10 cellular contexts compared by ENCODE assay signal in the genomic region with DNA sequence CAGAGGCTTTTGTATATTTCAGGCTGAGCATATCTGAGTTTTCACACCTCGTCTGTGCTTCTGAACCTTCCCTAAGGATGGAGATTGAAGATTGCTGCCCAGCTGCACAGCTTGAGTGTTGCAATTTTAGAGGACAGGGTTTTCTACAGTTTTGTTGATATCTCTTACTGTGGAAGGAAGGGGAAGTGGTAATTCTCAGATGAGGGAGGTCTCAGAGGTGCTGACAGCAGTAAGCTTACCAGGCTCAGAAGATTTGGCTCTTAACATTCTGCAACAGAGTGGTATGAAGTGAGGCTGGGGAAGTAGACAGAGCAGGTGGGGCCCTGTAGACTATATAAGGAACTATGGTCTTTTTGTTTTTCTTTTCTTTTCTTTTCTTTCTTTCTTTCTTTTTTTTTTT. TPM values are rescaled to one million over a fixed set of nuclear protein-coding genes. Genes with fewer than 3 reads are reported as not detected.
DNase-seq lines count a peak whose midpoint lies in the region; ATAC-seq and TF ChIP-seq lines count a peak whose summit lies in the region.
"Had no signal": no experiment of that assay in that cellular context is flagged by ENCODE, and none has a peak within 500 bp of the region (broad histone marks: within the 10 kb centered on the region; RNA-seq: fewer than 3 reads in every experiment).

No MANE protein-coding gene starts in this region.

- peaks cover 57% of the 10 kb centered on the region for H3K4me1 ChIP-seq in CD8-positive, alpha-beta T cell (ENCODE audit: insufficient read depth, low read length)
- no peaks in the 10 kb centered on the region for H3K4me1 ChIP-seq in mesenchymal stem cell (ENCODE audit: control insufficient read depth, insufficient read depth, low read depth, low read length)
- H3K4me1 ChIP-seq in testis: peaks cover 24% of the 10 kb centered on the region

- H3K18ac ChIP-seq in mesenchymal stem cell (ENCODE audit: low read depth in 1 of 2, low read length in 2 of 2): no peak overlapping the region

- no peak for TF ChIP-seq POLR2A in testis (IDR thresholded peaks at IDR 0.05)

- intact Hi-C loops in CD8-positive, alpha-beta T cell (cut with DNase I, micrococcal nuclease): loop anchor here in 1 of 2 experiments (10.0 kb wide), 1 partner anchor 194 kb away; the partner anchor contains the start of gene ZKSCAN2
- intact Hi-C loops in left ventricle myocardium superior (cut with micrococcal nuclease): loop anchor here (10.0 kb wide), 1 partner anchor 54 kb away; the partner anchor contains the start of gene LCMT1
- intact Hi-C loops in testis (cut with DNase I; ENCODE audit: low total_unique reads): loop anchor here (10.0 kb wide), 2 partner anchors 54 to 164 kb away; partner anchors contain the start of gene LCMT1

- peak in 5 of 7 experiments; percentile 17 to 68 (median 33) for DNase-seq in CD8-positive, alpha-beta T cell
- DNase-seq in T-cell (peak in 30 of 34 experiments; percentile 8 to 66 (median 33)), left ventricle myocardium superior (no peak), mesenchymal stem cell (no peak), GOT3 (lab: John Stamatoyannopoulos, UW) (no peak), testis (no peak)
- DNase-seq: dorsolateral prefrontal cortex, NCI-H345 had no signal

- 58% methylated on average over 1 of the region's 1 CpG for WGBS in mesenchymal stem cell
- WGBS in testis, 2 donors: 22 to 41% methylated on average over 1 of the region's 1 CpG

- H2BK120ac ChIP-seq in mesenchymal stem cell (ENCODE audit: low read depth, low read length): no peak overlapping the region

- POLR2A ChIA-PET in CD8-positive, alpha-beta T cell (lab: Charles Lee): interaction anchor here (0.7 to 3.6 kb wide), 11 partner anchors 9 to 165 kb away, joined by 3 to 30 read pairs (median 9); partner anchors contain the start of genes ARHGAP17 and LCMT1
- POLR2A ChIA-PET in T-cell (lab: Charles Lee): interaction anchor here (1.0 to 1.8 kb wide), 2 partner anchors 12 to 48 kb away, joined by 3 read pairs; no protein-coding TSS in a partner anchor

- peak overlapping the region; percentile 77 for H3K4me3 Mint-ChIP-seq in CD8-positive, alpha-beta T cell
- peak overlapping the region; percentile 55 to 77 (median 70) for H3K4me3 Mint-ChIP-seq in T-cell

- no peaks in the 10 kb centered on the region for H3K9me3 Mint-ChIP-seq in CD8-positive, alpha-beta T cell
- no peaks in the 10 kb centered on the region for H3K9me3 Mint-ChIP-seq in T-cell

- H3K27ac ChIP-seq in CD8-positive, alpha-beta T cell (ENCODE audit: low read depth, low read length): peak overlapping the region; percentile 34
- H3K27ac ChIP-seq in mesenchymal stem cell (ENCODE audit: low read length, poor library complexity, severe bottlenecking) (no peak overlapping the region), testis (no peak overlapping the region)

- no peaks in the 10 kb centered on the region for H3K27me3 Mint-ChIP-seq in CD8-positive, alpha-beta T cell (ENCODE audit: low read depth)
- H3K27me3 Mint-ChIP-seq in T-cell: no peaks in the 10 kb centered on the region

- peak overlapping the region; percentile 18 for H3K4me3 ChIP-seq in CD8-positive, alpha-beta T cell (ENCODE audit: low read depth, low read length)
- no peak overlapping the region for H3K4me3 ChIP-seq in mesenchymal stem cell (ENCODE audit: insufficient read depth in 1 of 2, low read depth in 1 of 2, low read length in 2 of 2)
- H3K4me3 ChIP-seq in testis: no peak overlapping the region
- H3K4me3 ChIP-seq: dorsolateral prefrontal cortex had no signal

- H2AFZ ChIP-seq in mesenchymal stem cell (ENCODE audit: low read depth, low read length): no peak overlapping the region

- H4K8ac ChIP-seq in mesenchymal stem cell (ENCODE audit: low read length): no peak overlapping the region

- no peak overlapping the region for H3K23ac ChIP-seq in mesenchymal stem cell (ENCODE audit: low read length in 2 of 2)

- no peak overlapping the region for H3K14ac ChIP-seq in mesenchymal stem cell (ENCODE audit: low read length in 2 of 2)

- peak overlapping the region; percentile 94 for H3K27ac Mint-ChIP-seq in CD8-positive, alpha-beta T cell
- H3K27ac Mint-ChIP-seq in T-cell: peak overlapping the region; percentile 98 to 99

- peaks cover 66% of the 10 kb centered on the region for H3K4me1 Mint-ChIP-seq in CD8-positive, alpha-beta T cell (ENCODE audit: low read depth)
- H3K4me1 Mint-ChIP-seq in T-cell: peaks cover 61 to 63% (median 62%) of the 10 kb centered on the region in 3 donors

- no peak overlapping the region for H2BK15ac ChIP-seq in mesenchymal stem cell (ENCODE audit: low read depth, poor library complexity, severe bottlenecking)

- no peaks in the 10 kb centered on the region for H3K9me3 ChIP-seq in CD8-positive, alpha-beta T cell (ENCODE audit: low read length)
- H3K9me3 ChIP-seq in mesenchymal stem cell (ENCODE audit: control insufficient read depth, low read length) (no peaks in the 10 kb centered on the region), testis (no peaks in the 10 kb centered on the region)

- H3K27me3 ChIP-seq in CD8-positive, alpha-beta T cell (ENCODE audit: insufficient read depth, low read length): no peaks in the 10 kb centered on the region
- H3K27me3 ChIP-seq in mesenchymal stem cell (ENCODE audit: control insufficient read depth in 1 of 2, insufficient read depth in 1 of 2, low read length in 2 of 2) (no peaks in the 10 kb centered on the region), testis (no peaks in the 10 kb centered on the region)
- H3K27me3 ChIP-seq: dorsolateral prefrontal cortex had no signal

- no peak overlapping the region for H3K9ac ChIP-seq in mesenchymal stem cell (ENCODE audit: low read length)

- TF ChIP-seq CTCF in CD8-positive, alpha-beta T cell (IDR thresholded peaks at IDR 0.05): no peak
- TF ChIP-seq CTCF in testis (IDR thresholded peaks at IDR 0.05): no peak

- no peak overlapping the region for H2BK12ac ChIP-seq in mesenchymal stem cell (ENCODE audit: low read length in 2 of 2)

- H3K79me1 ChIP-seq in mesenchymal stem cell (replicated peaks; ENCODE audit: low read length, poor library complexity, severe bottlenecking): no peaks in the 10 kb centered on the region

- H2BK5ac ChIP-seq in mesenchymal stem cell (ENCODE audit: low read depth, low read length, poor library complexity, severe bottlenecking): no peak overlapping the region

- H2AK5ac ChIP-seq in mesenchymal stem cell (ENCODE audit: low read length, severe bottlenecking): no peak overlapping the region

- no peak overlapping the region for H3K4ac ChIP-seq in mesenchymal stem cell (ENCODE audit: low read depth in 1 of 2, low read length in 2 of 2)

- peak; percentile 99 for ATAC-seq in CD8-positive, alpha-beta T cell
- ATAC-seq in HG02885 (IDR thresholded peaks at IDR 0.05; ENCODE audit: poor library complexity, unreplicated experiment) (peak; percentile 57), T-cell (replicated peaks in 1 of 4) (peak; percentile 99 to 100 (median 100)), left ventricle myocardium superior (peak; percentile 73), GM18870 (IDR thresholded peaks at IDR 0.05; ENCODE audit: unreplicated experiment) (no peak)

- H3K4me2 ChIP-seq in mesenchymal stem cell (ENCODE audit: low read length, poor library complexity, severe bottlenecking): no peak overlapping the region

- H3K36me3 ChIP-seq in CD8-positive, alpha-beta T cell (ENCODE audit: insufficient read depth, low read length): no peaks in the 10 kb centered on the region
- H3K36me3 ChIP-seq in mesenchymal stem cell (ENCODE audit: control insufficient read depth in 1 of 2, insufficient read depth in 2 of 2, low read depth in 1 of 2, low read length in 2 of 2) (no peaks in the 10 kb centered on the region), testis (ENCODE audit: low read depth, missing control alignments) (no peaks in the 10 kb centered on the region)

- H4K91ac ChIP-seq in mesenchymal stem cell (ENCODE audit: low read length): no peak overlapping the region

- H3K36me3 Mint-ChIP-seq in CD8-positive, alpha-beta T cell: no peaks in the 10 kb centered on the region
- no peaks in the 10 kb centered on the region for H3K36me3 Mint-ChIP-seq in T-cell

- CTCF ChIA-PET in CD8-positive, alpha-beta T cell (lab: Charles Lee): interaction anchor here (1.2 to 5.4 kb wide), 8 partner anchors 9 to 165 kb away, joined by 3 to 62 read pairs (median 4); partner anchors contain the start of gene LCMT1
- CTCF ChIA-PET in T-cell (lab: Charles Lee): interaction anchor here (0.5 to 1.3 kb wide), 7 partner anchors 10 to 179 kb away, joined by 3 to 9 read pairs (median 5); no protein-coding TSS in a partner anchor

RNA-seq across cellular contexts. Expression of gene ARHGAP17, which starts 45.8 kb away (rescaled TPM):
- total RNA-seq in CD8-positive, alpha-beta T cell: 10 to 100 TPM; 53.8 to 62.8 TPM
- 10 to 100 TPM; 61.5 to 78.1 (median 72.5) TPM for total RNA-seq in T-cell
- 72.2 TPM for total RNA-seq in left ventricle myocardium superior
- polyA plus RNA-seq in mesenchymal stem cell (2013, experiment 1 of 2): 59.1 TPM
- polyA plus RNA-seq in mesenchymal stem cell (2013, experiment 2 of 2): 55.8 TPM
- total RNA-seq in testis: 100 to 1,000 TPM; 123 to 124 TPM
- polyA plus RNA-seq in testis (ENCODE audit: insufficient read depth, low read depth, low replicate concordance): 62.7 TPM

RNA-seq across cellular contexts. Expression of gene LCMT1, which starts 50.6 kb away (rescaled TPM):
- 10 to 100 TPM; 20.9 to 28.6 TPM for total RNA-seq in CD8-positive, alpha-beta T cell
- total RNA-seq in T-cell (10 to 100 TPM; 35.7 to 42.9 (median 36.0) TPM), left ventricle myocardium superior (41.7 TPM), testis (100 to 1,000 TPM in 1 of 2 donors, 10 to 100 TPM in 1; 89.1 to 101 TPM)
- 29.2 TPM for polyA plus RNA-seq in mesenchymal stem cell (2013, experiment 1 of 2)
- 28.6 TPM for polyA plus RNA-seq in mesenchymal stem cell (2013, experiment 2 of 2)
- polyA plus RNA-seq in testis (ENCODE audit: insufficient read depth, low read depth, low replicate concordance): 89.0 TPM

Comparison
In these comparisons a context has a peak if more than half of its experiments do, and no peak if none do; other contexts are left out.
1. DNase-seq: peak in CD8-positive, alpha-beta T cell (5 of 7) and T-cell (30 of 34); none in left ventricle myocardium superior (single experiment), mesenchymal stem cell (single experiment), GOT3 (single experiment) and testis (single experiment).